ENCODE assay signal across 1 cellular context in genomic region chr1:64245495-64245894, GRCh38.
TF ChIP-seq lines count a peak whose summit lies in the region.

No MANE protein-coding gene starts in this region.

TF ChIP-seq in K562, 482 proteins besides CTCF, POLR2A, EP300 and RAD21:
- TF ChIP-seq GABPA (tag; conservative IDR thresholded peaks at IDR 0.05; ENCODE audit: low read depth) = peak; percentile 46
- TF ChIP-seq YY1 (IDR thresholded peaks at IDR 0.05; ENCODE audit: borderline replicate concordance in 1 of 3, control insufficient read depth in 1 of 3, extremely low read depth in 1 of 3, insufficient read depth in 3 of 3, insufficient read length in 1 of 3, insufficient replicate concordance in 2 of 3, low read depth in 1 of 3, low read length in 2 of 3) = no peak
